Comparison of ENCODE assay signal across 1 cellular context in the genomic region with DNA sequence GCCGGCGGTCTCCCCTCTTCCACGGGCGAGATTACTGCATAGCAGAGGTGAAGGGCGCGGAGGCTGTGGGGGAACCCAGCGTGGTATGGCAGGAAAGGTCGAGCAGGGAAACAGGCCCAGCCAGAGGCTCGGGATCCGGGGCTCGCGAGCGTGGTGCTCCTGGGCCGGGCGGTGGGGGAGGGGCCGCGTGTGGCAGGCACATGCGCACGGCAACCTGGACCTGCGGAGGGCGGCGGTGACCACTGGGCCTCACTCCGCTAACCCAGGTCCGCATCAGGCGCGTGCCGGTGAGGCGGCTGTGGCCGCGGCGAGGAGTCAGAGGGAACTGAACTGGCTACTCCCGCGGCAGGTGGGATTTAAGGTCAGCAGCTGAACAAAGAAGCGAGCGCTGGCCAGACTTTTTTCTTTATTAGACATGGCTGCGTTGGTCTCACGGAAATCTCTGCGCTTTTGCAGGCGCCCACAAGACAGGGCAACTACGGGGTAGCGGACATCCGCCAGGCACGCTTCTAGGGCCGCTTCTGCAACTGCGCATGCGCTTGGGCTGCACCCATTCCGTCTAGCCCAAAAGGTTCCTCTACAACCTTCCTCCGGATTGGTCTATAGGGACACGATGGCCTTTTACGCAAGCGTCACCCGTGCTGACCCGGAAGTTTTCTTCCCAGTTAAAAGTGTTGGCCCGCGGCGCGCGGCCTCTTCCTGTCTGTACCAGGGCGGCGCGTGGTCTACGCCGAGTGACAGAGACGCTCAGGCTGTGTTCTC.
A peak's percentile ranks its signal among the peaks of the same experiment; 100 is the strongest.
TF ChIP-seq lines count a peak whose summit lies in the region.

RPS5 (plus strand) TSS at position 694 of the 762 bp plus-strand sequence. CDS start 869 bp downstream, outside the sequence.

TF ChIP-seq in HepG2, 621 proteins besides CTCF, POLR2A, EP300 and RAD21 (continued from another document and continues in another):
- TF ChIP-seq ZGPAT (CRISPR knock-in tag; IDR thresholded peaks at IDR 0.05) (peak; percentile 91), ZNF274 (CRISPR knock-in tag; IDR thresholded peaks at IDR 0.05) (peak; percentile 89; the same call in 1 of the 2 replicates), PHF21A (CRISPR knock-in tag; IDR thresholded peaks at IDR 0.05) (peak; percentile 45; the same call in 1 of the 2 replicates), PTBP1 (IDR thresholded peaks at IDR 0.05; ENCODE audit: low read depth, low read length, poor library complexity, severe bottlenecking) (no peak), ZNF263 (CRISPR knock-in tag; IDR thresholded peaks at IDR 0.05) (peak; percentile 73), RELA (CRISPR knock-in tag; IDR thresholded peaks at IDR 0.05) (no peak), MTF1 (CRISPR knock-in tag; IDR thresholded peaks at IDR 0.05) (no peak), GRHL1 (CRISPR knock-in tag; conservative IDR thresholded peaks at IDR 0.05) (no peak), FOSL1 (CRISPR knock-in tag; IDR thresholded peaks at IDR 0.05; ENCODE audit: borderline replicate concordance) (no peak), GATAD1 (CRISPR knock-in tag; IDR thresholded peaks at IDR 0.05) (peak; percentile 93), ZFP36L1 (CRISPR knock-in tag; IDR thresholded peaks at IDR 0.05) (peak; percentile 25; the same call in 1 of the 2 replicates), RARG (CRISPR knock-in tag; IDR thresholded peaks at IDR 0.05; ENCODE audit: low read depth) (peak; percentile 79; the same call in 1 of the 2 replicates), ZFYVE20 (CRISPR knock-in tag; IDR thresholded peaks at IDR 0.05; ENCODE audit: borderline replicate concordance, low read depth) (no peak), THYN1 (CRISPR knock-in tag; IDR thresholded peaks at IDR 0.05; ENCODE audit: borderline replicate concordance, low read depth) (no peak), BCLAF1 (IDR thresholded peaks at IDR 0.05) (no peak), LBX2 (CRISPR knock-in tag; IDR thresholded peaks at IDR 0.05; ENCODE audit: borderline replicate concordance) (peak; percentile 88; the same call in 1 of the 2 replicates), ZNF589 (CRISPR knock-in tag; conservative IDR thresholded peaks at IDR 0.05) (peak; percentile 95), ZNF891 (CRISPR knock-in tag; IDR thresholded peaks at IDR 0.05) (peak; percentile 86; the same call in 1 of the 2 replicates), SP4 (CRISPR knock-in tag; IDR thresholded peaks at IDR 0.05) (peak; percentile 45; the same call in 1 of the 2 replicates), REXO4 (CRISPR knock-in tag; IDR thresholded peaks at IDR 0.05; ENCODE audit: borderline replicate concordance) (peak; percentile 56; the same call in 1 of the 2 replicates), BRCA1 (CRISPR knock-in tag; IDR thresholded peaks at IDR 0.05) (peak; percentile 62), ARNTL (CRISPR knock-in tag; IDR thresholded peaks at IDR 0.05) (0 out of 2 replicates have a peak, but pooled peaks have one; percentile 11), ATF7-NPFF (CRISPR knock-in tag; IDR thresholded peaks at IDR 0.05; ENCODE audit: low read depth) (peak; percentile 65), ZNF713 (CRISPR knock-in tag; IDR thresholded peaks at IDR 0.05) (0 out of 2 replicates have a peak, but pooled peaks have one; percentile 26), PITX1 (CRISPR knock-in tag; IDR thresholded peaks at IDR 0.05) (0 out of 2 replicates have a peak, but pooled peaks have one; percentile 47), ZNF251 (CRISPR knock-in tag; IDR thresholded peaks at IDR 0.05) (0 out of 2 replicates have a peak, but pooled peaks have one; percentile 20), ZFX (CRISPR knock-in tag; IDR thresholded peaks at IDR 0.05; ENCODE audit: low read depth) (peak; percentile 95), ZNF740 (CRISPR knock-in tag; IDR thresholded peaks at IDR 0.05) (peak; percentile 42; the same call in 1 of the 2 replicates), U2AF2 (IDR thresholded peaks at IDR 0.05; ENCODE audit: low read depth, low read length) (peak; percentile 10; the same call in 1 of the 2 replicates), ZNF709 (CRISPR knock-in tag; IDR thresholded peaks at IDR 0.05) (peak; percentile 82; the same call in 1 of the 2 replicates), HDAC2 (CRISPR knock-in tag; IDR thresholded peaks at IDR 0.05) (peak; percentile 36; the same call in 1 of the 2 replicates), ZNF350 (CRISPR knock-in tag; IDR thresholded peaks at IDR 0.05; ENCODE audit: borderline replicate concordance, low read depth) (peak; percentile 87)
- TF ChIP-seq, protein P1, sequence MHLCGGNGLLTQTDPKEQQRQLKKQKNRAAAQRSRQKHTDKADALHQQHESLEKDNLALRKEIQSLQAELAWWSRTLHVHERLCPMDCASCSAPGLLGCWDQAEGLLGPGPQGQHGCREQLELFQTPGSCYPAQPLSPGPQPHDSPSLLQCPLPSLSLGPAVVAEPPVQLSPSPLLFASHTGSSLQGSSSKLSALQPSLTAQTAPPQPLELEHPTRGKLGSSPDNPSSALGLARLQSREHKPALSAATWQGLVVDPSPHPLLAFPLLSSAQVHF (CRISPR knock-in tag; IDR thresholded peaks at IDR 0.05), result peak; percentile 92; the same call in 1 of the 2 replicates
- TF ChIP-seq, protein P2, sequence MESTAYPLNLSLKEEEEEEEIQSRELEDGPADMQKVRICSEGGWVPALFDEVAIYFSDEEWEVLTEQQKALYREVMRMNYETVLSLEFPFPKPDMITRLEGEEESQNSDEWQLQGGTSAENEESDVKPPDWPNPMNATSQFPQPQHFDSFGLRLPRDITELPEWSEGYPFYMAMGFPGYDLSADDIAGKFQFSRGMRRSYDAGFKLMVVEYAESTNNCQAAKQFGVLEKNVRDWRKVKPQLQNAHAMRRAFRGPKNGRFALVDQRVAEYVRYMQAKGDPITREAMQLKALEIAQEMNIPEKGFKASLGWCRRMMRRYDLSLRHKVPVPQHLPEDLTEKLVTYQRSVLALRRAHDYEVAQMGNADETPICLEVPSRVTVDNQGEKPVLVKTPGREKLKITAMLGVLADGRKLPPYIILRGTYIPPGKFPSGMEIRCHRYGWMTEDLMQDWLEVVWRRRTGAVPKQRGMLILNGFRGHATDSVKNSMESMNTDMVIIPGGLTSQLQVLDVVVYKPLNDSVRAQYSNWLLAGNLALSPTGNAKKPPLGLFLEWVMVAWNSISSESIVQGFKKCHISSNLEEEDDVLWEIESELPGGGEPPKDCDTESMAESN (CRISPR knock-in tag; conservative IDR thresholded peaks at IDR 0.05), result peak; percentile 78
- TF ChIP-seq, protein P3, sequence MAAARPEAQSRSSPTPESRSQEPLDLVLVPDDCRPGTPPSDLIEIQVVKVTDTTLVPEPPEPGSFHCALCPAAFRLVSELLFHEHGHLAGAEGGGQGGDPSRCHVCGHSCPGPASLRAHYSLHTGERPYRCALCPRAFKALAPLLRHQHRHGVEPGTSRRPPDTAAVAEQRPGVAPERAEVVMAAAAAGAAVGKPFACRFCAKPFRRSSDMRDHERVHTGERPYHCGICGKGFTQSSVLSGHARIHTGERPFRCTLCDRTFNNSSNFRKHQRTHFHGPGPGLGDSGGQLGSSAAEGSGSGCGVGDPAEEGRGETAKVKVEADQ (CRISPR knock-in tag; IDR thresholded peaks at IDR 0.05; ENCODE audit: borderline replicate concordance), result 0 out of 2 replicates have a peak, but pooled peaks have one; percentile 22
- TF ChIP-seq, protein P4, sequence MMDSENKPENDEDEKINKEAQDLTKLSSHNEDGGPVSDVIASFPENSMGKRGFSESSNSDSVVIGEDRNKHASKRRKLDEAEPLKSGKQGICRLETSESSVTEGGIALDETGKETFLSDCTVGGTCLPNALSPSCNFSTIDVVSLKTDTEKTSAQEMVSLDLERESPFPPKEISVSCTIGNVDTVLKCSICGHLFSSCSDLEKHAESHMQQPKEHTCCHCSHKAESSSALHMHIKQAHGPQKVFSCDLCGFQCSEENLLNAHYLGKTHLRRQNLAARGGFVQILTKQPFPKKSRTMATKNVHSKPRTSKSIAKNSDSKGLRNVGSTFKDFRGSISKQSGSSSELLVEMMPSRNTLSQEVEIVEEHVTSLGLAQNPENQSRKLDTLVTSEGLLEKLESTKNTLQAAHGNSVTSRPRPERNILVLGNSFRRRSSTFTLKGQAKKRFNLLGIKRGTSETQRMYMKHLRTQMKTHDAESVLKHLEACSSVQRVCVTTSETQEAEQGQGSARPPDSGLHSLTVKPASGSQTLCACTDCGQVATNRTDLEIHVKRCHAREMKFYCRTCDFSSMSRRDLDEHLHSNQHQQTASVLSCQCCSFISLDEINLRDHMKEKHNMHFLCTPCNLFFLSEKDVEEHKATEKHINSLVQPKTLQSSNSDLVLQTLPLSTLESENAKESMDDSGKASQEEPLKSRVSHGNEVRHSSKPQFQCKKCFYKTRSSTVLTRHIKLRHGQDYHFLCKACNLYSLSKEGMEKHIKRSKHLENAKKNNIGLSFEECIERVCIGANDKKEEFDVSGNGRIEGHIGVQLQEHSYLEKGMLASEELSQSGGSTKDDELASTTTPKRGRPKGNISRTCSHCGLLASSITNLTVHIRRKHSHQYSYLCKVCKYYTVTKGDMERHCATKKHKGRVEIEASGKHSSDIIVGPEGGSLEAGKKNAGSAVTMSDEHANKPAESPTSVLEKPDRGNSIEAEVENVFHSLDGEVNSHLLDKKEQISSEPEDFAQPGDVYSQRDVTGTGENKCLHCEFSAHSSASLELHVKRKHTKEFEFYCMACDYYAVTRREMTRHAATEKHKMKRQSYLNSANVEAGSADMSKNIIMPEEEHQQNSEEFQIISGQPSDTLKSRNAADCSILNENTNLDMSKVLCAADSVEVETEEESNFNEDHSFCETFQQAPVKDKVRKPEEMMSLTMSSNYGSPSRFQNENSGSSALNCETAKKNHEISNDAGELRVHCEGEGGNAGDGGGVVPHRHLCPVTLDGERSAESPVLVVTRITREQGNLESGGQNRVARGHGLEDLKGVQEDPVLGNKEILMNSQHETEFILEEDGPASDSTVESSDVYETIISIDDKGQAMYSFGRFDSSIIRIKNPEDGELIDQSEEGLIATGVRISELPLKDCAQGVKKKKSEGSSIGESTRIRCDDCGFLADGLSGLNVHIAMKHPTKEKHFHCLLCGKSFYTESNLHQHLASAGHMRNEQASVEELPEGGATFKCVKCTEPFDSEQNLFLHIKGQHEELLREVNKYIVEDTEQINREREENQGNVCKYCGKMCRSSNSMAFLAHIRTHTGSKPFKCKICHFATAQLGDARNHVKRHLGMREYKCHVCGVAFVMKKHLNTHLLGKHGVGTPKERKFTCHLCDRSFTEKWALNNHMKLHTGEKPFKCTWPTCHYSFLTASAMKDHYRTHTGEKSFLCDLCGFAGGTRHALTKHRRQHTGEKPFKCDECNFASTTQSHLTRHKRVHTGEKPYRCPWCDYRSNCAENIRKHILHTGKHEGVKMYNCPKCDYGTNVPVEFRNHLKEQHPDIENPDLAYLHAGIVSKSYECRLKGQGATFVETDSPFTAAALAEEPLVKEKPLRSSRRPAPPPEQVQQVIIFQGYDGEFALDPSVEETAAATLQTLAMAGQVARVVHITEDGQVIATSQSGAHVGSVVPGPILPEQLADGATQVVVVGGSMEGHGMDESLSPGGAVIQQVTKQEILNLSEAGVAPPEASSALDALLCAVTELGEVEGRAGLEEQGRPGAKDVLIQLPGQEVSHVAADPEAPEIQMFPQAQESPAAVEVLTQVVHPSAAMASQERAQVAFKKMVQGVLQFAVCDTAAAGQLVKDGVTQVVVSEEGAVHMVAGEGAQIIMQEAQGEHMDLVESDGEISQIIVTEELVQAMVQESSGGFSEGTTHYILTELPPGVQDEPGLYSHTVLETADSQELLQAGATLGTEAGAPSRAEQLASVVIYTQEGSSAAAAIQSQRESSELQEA (CRISPR knock-in tag; IDR thresholded peaks at IDR 0.05; ENCODE audit: not compliant biosample characterization), result peak; percentile 87
